1 cellular context compared by ENCODE assay signal in genomic region chr11:119332111-119332765, GRCh38.
TF ChIP-seq lines count a peak whose summit lies in the region.

No MANE protein-coding gene starts in this region.

TF ChIP-seq in WTC11, 78 proteins besides CTCF, POLR2A, EP300 and RAD21 (continued from another document):
- no peak for TF ChIP-seq ATF2 (CRISPR knock-in tag; IDR thresholded peaks at IDR 0.05; ENCODE audit: borderline replicate concordance, low read depth)
- no peak for TF ChIP-seq KAT7 (CRISPR knock-in tag; IDR thresholded peaks at IDR 0.05; ENCODE audit: borderline replicate concordance)
- no peak for TF ChIP-seq USF2 (CRISPR knock-in tag; IDR thresholded peaks at IDR 0.05)
- no peak for TF ChIP-seq ATF1 (CRISPR knock-in tag; IDR thresholded peaks at IDR 0.05)
